1 cellular context compared by ENCODE assay signal in genomic region chr10:49024484-49024883, GRCh38.
TF ChIP-seq lines count a peak whose summit lies in the region.

No MANE protein-coding gene starts in this region.

TF ChIP-seq in GM23338, 12 proteins besides CTCF, POLR2A, EP300 and RAD21 (continued from another document):
- TF ChIP-seq ZNF462 (CRISPR knock-in tag; IDR thresholded peaks at IDR 0.05) (no peak), NANOG (IDR thresholded peaks at IDR 0.05; ENCODE audit: borderline replicate concordance) (no peak), CREB1 (CRISPR knock-in tag; IDR thresholded peaks at IDR 0.05; ENCODE audit: low read depth) (no peak), EZH2phosphoT487 (IDR thresholded peaks at IDR 0.05; ENCODE audit: unreplicated experiment) (no peak)
